In the genomic region with DNA sequence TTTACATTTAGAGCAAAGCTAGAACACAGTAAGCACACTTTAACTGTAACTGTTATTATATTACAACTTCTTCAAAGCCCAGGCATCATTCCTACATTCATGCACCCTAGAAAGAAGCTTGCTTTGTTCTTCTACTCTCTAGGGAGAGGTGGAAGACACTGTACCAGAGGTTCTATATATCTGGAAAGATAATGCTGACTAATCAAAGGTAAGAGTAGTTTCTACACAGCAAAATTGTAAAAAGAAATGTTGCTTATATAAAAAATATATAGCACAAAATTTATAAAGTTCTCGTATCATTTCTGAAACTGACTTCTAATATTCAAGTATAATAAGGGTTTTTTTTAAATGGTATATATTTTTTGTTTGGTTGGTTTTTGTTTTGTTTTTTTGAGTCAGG, we compare ENCODE assay signal across 31 cellular contexts.
"Had no signal": no experiment of that assay in that cellular context is flagged by ENCODE, and none has a peak within 500 bp of the region (broad histone marks: within the 10 kb centered on the region; RNA-seq: fewer than 3 reads in every experiment).

No MANE protein-coding gene starts in this region.

- ATAC-seq: activated CD4-positive, alpha-beta T cell treated with anti-CD3 and anti-CD28 coated beads for 36 hours; activated CD8-positive, alpha-beta memory T cell treated with anti-CD3 and anti-CD28 coated beads, Interleukin-2, amount 10 ng/mL, durations not matched to agents 7 days and 5 days; activated CD8-positive, alpha-beta T cell treated with anti-CD3 and anti-CD28 coated beads, Interleukin-2, amount 10 ng/mL, durations not matched to agents 7 days and 5 days; activated T-helper 17 cell treated with anti-CD3 and anti-CD28 coated beads, Interleukin-2, amount 50 U/mL, for 72 hours; esophagus mucosa; foreskin keratinocyte; gastrocnemius medialis had no signal

- H3K27ac Mint-ChIP-seq: activated CD4-positive, alpha-beta memory T cell treated with anti-CD3 and anti-CD28 coated beads for 36 hours; activated CD4-positive, alpha-beta T cell treated with anti-CD3 and anti-CD28 coated beads for 36 hours; activated CD4-positive, alpha-beta T cell treated with anti-CD3 and anti-CD28 coated beads, Interleukin-2, amount 10 ng/mL, durations not matched to agents 24 days and 14 days; activated CD8-positive, alpha-beta memory T cell treated with anti-CD3 and anti-CD28 coated beads, Interleukin-2, amount 10 ng/mL, durations not matched to agents 7 days and 5 days; activated CD8-positive, alpha-beta T cell treated with anti-CD3 and anti-CD28 coated beads, Interleukin-2, amount 10 ng/mL, durations not matched to agents 7 days and 5 days; activated naive CD8-positive, alpha-beta T cell; activated T-helper 17 cell treated with anti-CD3 and anti-CD28 coated beads, Interleukin-2, amount 50 U/mL, for 72 hours; dendritic cell treated with granulocyte-macrophage colony-stimulating factor and Interleukin-4, amounts not matched to agents 40 ng/mL and 50 ng/mL, for 4 days; endodermal cell had no signal

- H3K4me1 ChIP-seq: gastrocnemius medialis had no signal

- DNase-seq: activated CD4-positive, alpha-beta memory T cell treated with anti-CD3 and anti-CD28 coated beads for 36 hours; activated CD4-positive, alpha-beta T cell treated with anti-CD3 and anti-CD28 coated beads for 36 hours; activated CD4-positive, alpha-beta T cell treated with anti-CD3 and anti-CD28 coated beads, Interleukin-2, amount 10 ng/mL, durations not matched to agents 24 days and 14 days; activated CD4-positive, CD25-positive, alpha-beta regulatory T cell; activated CD4-positive, CD25-positive, alpha-beta regulatory T cell treated with anti-CD3 and anti-CD28 coated beads, Interleukin-2, amount 50 U/mL, for 72 hours; activated CD8-positive, alpha-beta memory T cell treated with anti-CD3 and anti-CD28 coated beads, Interleukin-2, amount 10 ng/mL, durations not matched to agents 7 days and 5 days; activated CD8-positive, alpha-beta memory T cell treated with anti-CD3 and anti-CD28 coated beads, Interleukin-2, amount 50 U/mL, for 4 hours; activated CD8-positive, alpha-beta T cell treated with anti-CD3 and anti-CD28 coated beads, Interleukin-2, amount 10 ng/mL, durations not matched to agents 7 days and 5 days; activated effector memory CD4-positive, alpha-beta T cell treated with Interleukin-2 at 50 U/mL for 16 hours; activated gamma-delta T cell treated with Interleukin-2 at 50 U/mL for 16 hours; activated naive CD4-positive, alpha-beta T cell treated with anti-CD3 and anti-CD28 coated beads, Interleukin-2, amount 50 U/mL, for 16 hours; activated naive CD4-positive, alpha-beta T cell treated with Interleukin-2 at 50 U/mL for 16 hours; activated T-cell treated with anti-CD3 and anti-CD28 coated beads, Interleukin-2, amount 50 U/mL, for 1 hour; amniotic stem cell; anterior cingulate cortex; brain microvascular endothelial cell; dorsolateral prefrontal cortex; effector memory CD4-positive, alpha-beta T cell; endodermal cell; foreskin keratinocyte; gastrocnemius medialis; glutamatergic neuron; T-helper 2 cell had no signal

- H3K27me3 Mint-ChIP-seq: activated CD4-positive, alpha-beta memory T cell treated with anti-CD3 and anti-CD28 coated beads for 36 hours; activated CD4-positive, alpha-beta T cell treated with anti-CD3 and anti-CD28 coated beads for 36 hours; activated CD4-positive, alpha-beta T cell treated with anti-CD3 and anti-CD28 coated beads, Interleukin-2, amount 10 ng/mL, durations not matched to agents 24 days and 14 days; activated CD8-positive, alpha-beta memory T cell treated with anti-CD3 and anti-CD28 coated beads, Interleukin-2, amount 10 ng/mL, durations not matched to agents 7 days and 5 days; activated naive CD8-positive, alpha-beta T cell; activated T-helper 17 cell treated with anti-CD3 and anti-CD28 coated beads, Interleukin-2, amount 50 U/mL, for 72 hours; central memory CD8-positive, alpha-beta T cell; dendritic cell treated with granulocyte-macrophage colony-stimulating factor and Interleukin-4, amounts not matched to agents 40 ng/mL and 50 ng/mL, for 4 days had no signal

- H3K4me3 Mint-ChIP-seq: activated CD4-positive, alpha-beta memory T cell treated with anti-CD3 and anti-CD28 coated beads for 36 hours; activated CD4-positive, alpha-beta T cell treated with anti-CD3 and anti-CD28 coated beads for 36 hours; activated CD4-positive, alpha-beta T cell treated with anti-CD3 and anti-CD28 coated beads, Interleukin-2, amount 10 ng/mL, durations not matched to agents 24 days and 14 days; activated CD8-positive, alpha-beta memory T cell treated with anti-CD3 and anti-CD28 coated beads, Interleukin-2, amount 10 ng/mL, durations not matched to agents 7 days and 5 days; activated CD8-positive, alpha-beta T cell treated with anti-CD3 and anti-CD28 coated beads, Interleukin-2, amount 10 ng/mL, durations not matched to agents 7 days and 5 days; activated naive CD8-positive, alpha-beta T cell; activated T-helper 17 cell treated with anti-CD3 and anti-CD28 coated beads, Interleukin-2, amount 50 U/mL, for 72 hours; central memory CD8-positive, alpha-beta T cell; dendritic cell treated with granulocyte-macrophage colony-stimulating factor and Interleukin-4, amounts not matched to agents 40 ng/mL and 50 ng/mL, for 4 days; endodermal cell had no signal

- H3K9me3 Mint-ChIP-seq: activated CD4-positive, alpha-beta memory T cell treated with anti-CD3 and anti-CD28 coated beads for 36 hours; activated CD4-positive, alpha-beta T cell treated with anti-CD3 and anti-CD28 coated beads, Interleukin-2, amount 10 ng/mL, durations not matched to agents 24 days and 14 days; activated T-helper 17 cell treated with anti-CD3 and anti-CD28 coated beads, Interleukin-2, amount 50 U/mL, for 72 hours; central memory CD8-positive, alpha-beta T cell; dendritic cell treated with granulocyte-macrophage colony-stimulating factor and Interleukin-4, amounts not matched to agents 40 ng/mL and 50 ng/mL, for 4 days; endodermal cell had no signal

- H3K27me3 ChIP-seq: brain microvascular endothelial cell, dorsolateral prefrontal cortex, foreskin keratinocyte, gastrocnemius medialis had no signal

- FAIRE-seq: astrocyte, bronchial epithelial cell had no signal

- H3K27ac ChIP-seq: brain microvascular endothelial cell, coronary artery, dorsolateral prefrontal cortex, foreskin keratinocyte, gastrocnemius medialis had no signal

- H3K9me3 ChIP-seq: gastrocnemius medialis had no signal

- H3K4me3 ChIP-seq: coronary artery, dorsolateral prefrontal cortex, gastrocnemius medialis had no signal

- H3K4me1 Mint-ChIP-seq: activated T-helper 17 cell treated with anti-CD3 and anti-CD28 coated beads, Interleukin-2, amount 50 U/mL, for 72 hours had no signal
